10 cellular contexts compared by ENCODE assay signal in genomic region chr2:4047961-4048891, GRCh38.
DNase-seq lines count a peak whose midpoint lies in the region; ATAC-seq, FAIRE-seq and TF ChIP-seq lines count a peak whose summit lies in the region.
"Had no signal": no experiment of that assay in that cellular context is flagged by ENCODE, and none has a peak within 500 bp of the region (broad histone marks: within the 10 kb centered on the region; RNA-seq: fewer than 3 reads in every experiment).

No MANE protein-coding gene starts in this region.

- no peaks in the 10 kb centered on the region for H3K36me3 Mint-ChIP-seq in activated naive CD4-positive, alpha-beta T cell treated with anti-CD3 and anti-CD28 coated beads, Interleukin-2, amount 10 ng/mL, durations not matched to agents 7 days and 5 days
- H3K36me3 Mint-ChIP-seq: naive B cell had no signal

- no peak overlapping the region for H3K4me3 Mint-ChIP-seq in activated naive CD4-positive, alpha-beta T cell treated with anti-CD3 and anti-CD28 coated beads, Interleukin-2, amount 10 ng/mL, durations not matched to agents 7 days and 5 days
- H3K4me3 Mint-ChIP-seq: naive B cell had no signal

- DNase-seq in activated naive CD4-positive, alpha-beta T cell treated with anti-CD3 and anti-CD28 coated beads, Interleukin-2, amount 10 ng/mL, durations not matched to agents 7 days and 5 days, result peak; percentile 27
- DNase-seq in pulmonary artery endothelial cell (ENCODE audit: low read depth, low spot score) (peak; percentile 17), GM12891 (ENCODE audit: insufficient read length, low spot score) (no peak), GM10266 (ENCODE audit: extremely low spot score) (no peak)
- DNase-seq: effector CD8-positive, alpha-beta T cell; naive B cell; NCI-H524 treated with DMSO at 0.1 percent for 48 hours had no signal

- no peak for TF ChIP-seq CTCF in GM10266 (IDR thresholded peaks at IDR 0.05; ENCODE audit: control insufficient read depth, insufficient read depth, low read depth, missing control alignments)

- FAIRE-seq in GM12891 (lab: Jason Lieb, UNC), result no peak

- no peak overlapping the region for H3K27ac Mint-ChIP-seq in activated naive CD4-positive, alpha-beta T cell treated with anti-CD3 and anti-CD28 coated beads, Interleukin-2, amount 10 ng/mL, durations not matched to agents 7 days and 5 days
- H3K27ac Mint-ChIP-seq: naive B cell had no signal

- H3K9me3 Mint-ChIP-seq in activated naive CD4-positive, alpha-beta T cell treated with anti-CD3 and anti-CD28 coated beads, Interleukin-2, amount 10 ng/mL, durations not matched to agents 7 days and 5 days, result peaks cover 6% of the 10 kb centered on the region

- no peaks in the 10 kb centered on the region for H3K27me3 Mint-ChIP-seq in activated naive CD4-positive, alpha-beta T cell treated with anti-CD3 and anti-CD28 coated beads, Interleukin-2, amount 10 ng/mL, durations not matched to agents 7 days and 5 days
- H3K27me3 Mint-ChIP-seq: naive B cell had no signal

- CTCF ChIA-PET in activated naive CD4-positive, alpha-beta T cell treated with anti-CD3 and anti-CD28 coated beads, Interleukin-2, amount 10 ng/mL, durations not matched to agents 7 days and 5 days (lab: Charles Lee), result no interaction called here

- peaks cover 7% of the 10 kb centered on the region for H3K4me1 Mint-ChIP-seq in activated naive CD4-positive, alpha-beta T cell treated with anti-CD3 and anti-CD28 coated beads, Interleukin-2, amount 10 ng/mL, durations not matched to agents 7 days and 5 days
- H3K4me1 Mint-ChIP-seq: naive B cell had no signal

- ATAC-seq in GM19395 (IDR thresholded peaks at IDR 0.05; ENCODE audit: unreplicated experiment) (peak; percentile 77), HG03469 (IDR thresholded peaks at IDR 0.05; ENCODE audit: unreplicated experiment) (peak; percentile 45), GM21737 (IDR thresholded peaks at IDR 0.05; ENCODE audit: unreplicated experiment) (no peak)

- no peak for TF ChIP-seq POLR2A in GM12891 (IDR thresholded peaks at IDR 0.05; ENCODE audit: low read depth, low read length)

TF ChIP-seq in GM12891, 5 proteins besides CTCF, POLR2A, EP300 and RAD21:
- TF ChIP-seq PAX5 (IDR thresholded peaks at IDR 0.05; ENCODE audit: insufficient read depth, low read length, severe bottlenecking) (no peak), POU2F2 (IDR thresholded peaks at IDR 0.05; ENCODE audit: low read depth, low read length) (no peak), POLR2AphosphoS5 (IDR thresholded peaks at IDR 0.05; ENCODE audit: low read depth, low read length) (no peak), TAF1 (IDR thresholded peaks at IDR 0.05; ENCODE audit: low read depth, low read length) (no peak), SPI1 (IDR thresholded peaks at IDR 0.05; ENCODE audit: low read depth, low read length) (no peak)

Comparison
In these comparisons a context has a peak if more than half of its experiments do, and no peak if none do; other contexts are left out.
1. DNase-seq: peak in activated naive CD4-positive, alpha-beta T cell treated with anti-CD3 and anti-CD28 coated beads, Interleukin-2, amount 10 ng/mL, durations not matched to agents 7 days and 5 days (single experiment) and pulmonary artery endothelial cell (single experiment); none in GM12891 (single experiment) and GM10266 (single experiment).